8 cellular contexts compared by ENCODE assay signal in the genomic region with DNA sequence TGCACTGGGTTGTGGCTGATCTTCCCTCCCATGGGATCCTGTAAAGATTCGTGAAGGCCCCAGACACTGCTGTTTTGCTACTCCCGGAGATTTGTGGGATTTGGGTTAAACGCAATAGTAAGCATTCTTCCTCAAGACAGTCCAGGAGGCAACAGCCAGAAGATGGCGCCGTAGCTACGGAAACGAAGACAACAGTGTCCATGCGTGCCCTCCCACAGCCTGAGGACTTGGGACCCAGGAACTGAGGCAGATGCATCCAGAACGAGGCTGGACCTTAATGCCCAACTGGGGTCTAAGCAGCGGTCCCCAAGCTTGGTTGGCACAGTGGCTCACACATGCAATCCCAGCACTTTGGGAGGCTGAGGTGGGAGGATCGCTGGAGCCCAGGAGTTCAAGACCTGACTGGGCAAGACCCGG. TPM values are rescaled to one million over a fixed set of nuclear protein-coding genes. Genes with fewer than 3 reads are reported as not detected.
DNase-seq lines count a peak whose midpoint lies in the region; ATAC-seq and TF ChIP-seq lines count a peak whose summit lies in the region.

No MANE protein-coding gene starts in this region.

- H3K36me3 ChIP-seq in brain microvascular endothelial cell (replicated peaks), result no peaks in the 10 kb centered on the region

- in situ Hi-C loops in brain microvascular endothelial cell (cut with HindIII; ENCODE audit: low pct_ligation_motif_present, low sequenced_read_pairs), result no loop called here

- TF ChIP-seq CTCF in brain microvascular endothelial cell (IDR thresholded peaks at IDR 0.05; ENCODE audit: low read depth, low read length, missing control alignments), result peak; percentile 71

- H3K4me1 Mint-ChIP-seq in activated CD8-positive, alpha-beta memory T cell treated with anti-CD3 and anti-CD28 coated beads, Interleukin-2, amount 10 ng/mL, durations not matched to agents 7 days and 5 days, result no peaks in the 10 kb centered on the region

- H3K27ac ChIP-seq in brain microvascular endothelial cell, result no peak overlapping the region
- no peak overlapping the region for H3K27ac ChIP-seq in substantia nigra (ENCODE audit: low read depth, low read length, poor library complexity, severe bottlenecking)

- CTCF ChIA-PET in activated CD8-positive, alpha-beta memory T cell treated with anti-CD3 and anti-CD28 coated beads, Interleukin-2, amount 10 ng/mL, durations not matched to agents 7 days and 5 days (lab: Charles Lee), result interaction anchor here (1.0 kb wide), 1 partner anchor 281 kb away, joined by 4 read pairs; no protein-coding TSS in a partner anchor

- no peak overlapping the region for H3K27ac Mint-ChIP-seq in activated CD8-positive, alpha-beta memory T cell treated with anti-CD3 and anti-CD28 coated beads, Interleukin-2, amount 10 ng/mL, durations not matched to agents 7 days and 5 days

- H3K27me3 ChIP-seq in brain microvascular endothelial cell (replicated peaks), result no peaks in the 10 kb centered on the region

- DNase-seq in activated CD8-positive, alpha-beta memory T cell treated with anti-CD3 and anti-CD28 coated beads, Interleukin-2, amount 10 ng/mL, durations not matched to agents 7 days and 5 days, result peak; percentile 43
- DNase-seq in activated CD8-positive, alpha-beta memory T cell treated with anti-CD3 and anti-CD28 coated beads, Interleukin-2, amount 50 U/mL, for 4 hours, result no peak
- DNase-seq in NCI-H1694 (lab: John Stamatoyannopoulos, UW) (peak; percentile 10), brain microvascular endothelial cell (peak; percentile 68), iris pigment epithelial cell (ENCODE audit: low read depth) (peak; percentile 76), substantia nigra (lab: John Stamatoyannopoulos, UW) (peak in 40 of 49 donors; percentile 2 to 76 (median 36)), Kasumi-1 (lab: John Stamatoyannopoulos, UW) (no peak)

- no peak overlapping the region for H3K4me3 ChIP-seq in brain microvascular endothelial cell (ENCODE audit: low read depth, low read length)

- peaks cover 4% of the 10 kb centered on the region for H3K27me3 Mint-ChIP-seq in activated CD8-positive, alpha-beta memory T cell treated with anti-CD3 and anti-CD28 coated beads, Interleukin-2, amount 10 ng/mL, durations not matched to agents 7 days and 5 days

- no peaks in the 10 kb centered on the region for H3K36me3 Mint-ChIP-seq in activated CD8-positive, alpha-beta memory T cell treated with anti-CD3 and anti-CD28 coated beads, Interleukin-2, amount 10 ng/mL, durations not matched to agents 7 days and 5 days

- no peaks in the 10 kb centered on the region for H3K9me3 Mint-ChIP-seq in activated CD8-positive, alpha-beta memory T cell treated with anti-CD3 and anti-CD28 coated beads, Interleukin-2, amount 10 ng/mL, durations not matched to agents 7 days and 5 days (ENCODE audit: low read depth)

- ATAC-seq in activated CD8-positive, alpha-beta memory T cell treated with anti-CD3 and anti-CD28 coated beads, Interleukin-2, amount 10 ng/mL, durations not matched to agents 7 days and 5 days, result no peak
- ATAC-seq in HG02981 (IDR thresholded peaks at IDR 0.05; ENCODE audit: unreplicated experiment), result no peak

- H3K4me3 Mint-ChIP-seq in activated CD8-positive, alpha-beta memory T cell treated with anti-CD3 and anti-CD28 coated beads, Interleukin-2, amount 10 ng/mL, durations not matched to agents 7 days and 5 days, result no peak overlapping the region

RNA-seq across cellular contexts. Expression of gene ZNF507, which starts 57.6 kb away (rescaled TPM):
- total RNA-seq in activated CD8-positive, alpha-beta memory T cell treated with anti-CD3 and anti-CD28 coated beads, Interleukin-2, amount 10 ng/mL, durations not matched to agents 7 days and 5 days, result 10 to 100 TPM; 24.8 to 30.5 TPM

Comparison
In these comparisons a context has a peak if more than half of its experiments do, and no peak if none do; other contexts are left out.
1. DNase-seq: peak in activated CD8-positive, alpha-beta memory T cell treated with anti-CD3 and anti-CD28 coated beads, Interleukin-2, amount 10 ng/mL, durations not matched to agents 7 days and 5 days (single experiment), NCI-H1694 (single experiment), brain microvascular endothelial cell (single experiment), iris pigment epithelial cell (single experiment) and substantia nigra (40 of 49); none in activated CD8-positive, alpha-beta memory T cell treated with anti-CD3 and anti-CD28 coated beads, Interleukin-2, amount 50 U/mL, for 4 hours (single experiment) and Kasumi-1 (0 of 2).